Comparison of ENCODE assay signal across 24 cellular contexts in genomic region chr1:219778793-219779369, GRCh38.
DNase-seq lines count a peak whose midpoint lies in the region; ATAC-seq, FAIRE-seq and TF ChIP-seq lines count a peak whose summit lies in the region.
"Had no signal": no experiment of that assay in that cellular context is flagged by ENCODE, and none has a peak within 500 bp of the region (broad histone marks: within the 10 kb centered on the region; RNA-seq: fewer than 3 reads in every experiment).

No MANE protein-coding gene starts in this region.

- H3K9me3 Mint-ChIP-seq in astrocyte (ENCODE audit: unreplicated experiment) (no peaks in the 10 kb centered on the region), Calu3 (ENCODE audit: low read depth, unreplicated experiment) (no peaks in the 10 kb centered on the region), HFFc6 (peaks cover 30% of the 10 kb centered on the region)

- TF ChIP-seq CTCF in astrocyte (IDR thresholded peaks at IDR 0.05; ENCODE audit: insufficient read depth, low read depth, low read length) (no peak), choroid plexus epithelial cell (conservative IDR thresholded peaks at IDR 0.05; ENCODE audit: low read depth, low read length) (no peak), omental fat pad (IDR thresholded peaks at IDR 0.05) (no peak), Calu3 (IDR thresholded peaks at IDR 0.05; ENCODE audit: unreplicated experiment) (no peak), dorsolateral prefrontal cortex (IDR thresholded peaks at IDR 0.05 in 54 of 56, conservative IDR thresholded peaks at IDR 0.05 in 2 of 56; ENCODE audit: low read depth in 1 of 56, partially characterized antibody in 56 of 56) (no peak), HFFc6 (IDR thresholded peaks at IDR 0.05) (no peak)

- H2AFZ ChIP-seq in astrocyte (ENCODE audit: low read depth, low read length): no peak overlapping the region

- ATAC-seq in omental fat pad (ENCODE audit: low FRiP score): peak; percentile 67
- ATAC-seq in GM21367 (IDR thresholded peaks at IDR 0.05; ENCODE audit: unreplicated experiment): no peak

- H3K4me3 Mint-ChIP-seq in astrocyte (ENCODE audit: unreplicated experiment) (no peak overlapping the region), Calu3 (ENCODE audit: low read depth, unreplicated experiment) (no peak overlapping the region), HFFc6 (no peak overlapping the region)
- H3K4me3 Mint-ChIP-seq: CD14-positive monocyte; CD4-positive, alpha-beta memory T cell; CD4-positive, CD25-positive, alpha-beta regulatory T cell; CD8-positive, alpha-beta memory T cell had no signal

- FAIRE-seq in astrocyte (lab: Jason Lieb, UNC): no peak
- FAIRE-seq: A204.1, G401.6, GM12891, GM19239 had no signal

- BruUV-seq in Calu3 (replicated peaks; lab: Mats Ljungman, UMichigan): no TSS peak

- DNase-seq in astrocyte (ENCODE audit: low read depth) (peak; percentile 23), choroid plexus epithelial cell (ENCODE audit: low read depth) (peak; percentile 46), fibroblast of peridontal ligament (ENCODE audit: extremely low read depth) (peak; percentile 70), omental fat pad (ENCODE audit: low spot score) (no peak), Calu3 (no peak), dorsolateral prefrontal cortex (no peak), HFFc6 (no peak)
- DNase-seq: 8988T; ACHN; BE2C; C1 segment of cervical spinal cord; CD4-positive, alpha-beta memory T cell; CD4-positive, CD25-positive, alpha-beta regulatory T cell; CD8-positive, alpha-beta memory T cell; COR-L47; DMS79 treated with DMSO at 0.1 percent for 48 hours; GF-D8 had no signal

- no peak overlapping the region for H3K27ac Mint-ChIP-seq in astrocyte (ENCODE audit: unreplicated experiment)
- H3K27ac Mint-ChIP-seq in Calu3 (ENCODE audit: unreplicated experiment): no peak overlapping the region
- H3K27ac Mint-ChIP-seq in HFFc6: no peak overlapping the region
- H3K27ac Mint-ChIP-seq: CD14-positive monocyte; CD4-positive, alpha-beta memory T cell; CD4-positive, CD25-positive, alpha-beta regulatory T cell had no signal

- no peaks in the 10 kb centered on the region for H4K20me1 ChIP-seq in astrocyte (ENCODE audit: insufficient read depth, low read length)
- H4K20me1 ChIP-seq: BLaER1 had no signal

- no peaks in the 10 kb centered on the region for H3K4me1 ChIP-seq in astrocyte (ENCODE audit: insufficient read depth, low read length)

- no peak overlapping the region for H3K4me3 ChIP-seq in astrocyte (ENCODE audit: insufficient read depth, low read depth, low read length)
- no peak overlapping the region for H3K4me3 ChIP-seq in choroid plexus epithelial cell (ENCODE audit: low read depth, low read length)
- H3K4me3 ChIP-seq in dorsolateral prefrontal cortex: no peak overlapping the region
- H3K4me3 ChIP-seq: BLaER1 had no signal

- H3K79me2 ChIP-seq in astrocyte (ENCODE audit: insufficient read depth, low read length): no peaks in the 10 kb centered on the region

- CTCF ChIA-PET in Calu3 (lab: Charles Lee): no interaction called here

- peaks cover 2% of the 10 kb centered on the region for H3K36me3 Mint-ChIP-seq in astrocyte (ENCODE audit: low read depth, unreplicated experiment)
- H3K36me3 Mint-ChIP-seq in Calu3 (ENCODE audit: insufficient read depth, unreplicated experiment): no peaks in the 10 kb centered on the region
- peaks cover 4% of the 10 kb centered on the region; the same call in 1 of the 2 replicates for H3K36me3 Mint-ChIP-seq in HFFc6 (ENCODE audit: low read depth)
- H3K36me3 Mint-ChIP-seq: CD14-positive monocyte; CD4-positive, alpha-beta memory T cell; CD4-positive, CD25-positive, alpha-beta regulatory T cell; CD8-positive, alpha-beta memory T cell had no signal

- no peaks in the 10 kb centered on the region for H3K4me1 Mint-ChIP-seq in astrocyte (ENCODE audit: low read depth, unreplicated experiment)
- H3K4me1 Mint-ChIP-seq in Calu3 (ENCODE audit: low read depth, unreplicated experiment): peaks cover 2% of the 10 kb centered on the region
- H3K4me1 Mint-ChIP-seq in HFFc6 (ENCODE audit: low read depth): no peaks in the 10 kb centered on the region
- H3K4me1 Mint-ChIP-seq: CD14-positive monocyte; CD4-positive, alpha-beta memory T cell; CD4-positive, CD25-positive, alpha-beta regulatory T cell; CD8-positive, alpha-beta memory T cell had no signal

- H3K9ac ChIP-seq in astrocyte (ENCODE audit: low read length): no peak overlapping the region
- H3K9ac ChIP-seq: BLaER1 had no signal

- H3K27me3 Mint-ChIP-seq in astrocyte (ENCODE audit: low read depth, unreplicated experiment) (no peaks in the 10 kb centered on the region), Calu3 (ENCODE audit: unreplicated experiment) (peaks cover 30% of the 10 kb centered on the region), HFFc6 (ENCODE audit: insufficient read depth) (no peaks in the 10 kb centered on the region; the same call in 1 of the 2 replicates)
- H3K27me3 Mint-ChIP-seq: CD4-positive, alpha-beta memory T cell; CD4-positive, CD25-positive, alpha-beta regulatory T cell had no signal

- H3K27me3 ChIP-seq in astrocyte (ENCODE audit: insufficient read depth, low read length) (no peaks in the 10 kb centered on the region), dorsolateral prefrontal cortex (peaks cover 0 to 4% (median 0%) of the 10 kb centered on the region in 45 donors)
- H3K27me3 ChIP-seq: BE2C, BLaER1 had no signal

- no peaks in the 10 kb centered on the region for H3K36me3 ChIP-seq in astrocyte (ENCODE audit: insufficient read depth, low read length)
- H3K36me3 ChIP-seq: BE2C, BLaER1 had no signal

- H3K9me3 ChIP-seq in astrocyte (ENCODE audit: insufficient read depth, low read depth, low read length): no peaks in the 10 kb centered on the region
- H3K9me3 ChIP-seq: BE2C, BLaER1 had no signal

- no peak overlapping the region for H3K4me2 ChIP-seq in astrocyte (ENCODE audit: low read length)
- H3K4me2 ChIP-seq: BLaER1 had no signal

- no peak overlapping the region for H3K27ac ChIP-seq in astrocyte (ENCODE audit: low read depth, low read length)
- no peak overlapping the region for H3K27ac ChIP-seq in dorsolateral prefrontal cortex
- H3K27ac ChIP-seq: BLaER1 had no signal

- intact Hi-C loops in Calu3 (cut with micrococcal nuclease; ENCODE audit: unreplicated experiment): no loop called here
- intact Hi-C loops in dorsolateral prefrontal cortex (cut with DNase I): no loop called here

Comparison
In these comparisons a context has a peak if more than half of its experiments do, and no peak if none do; other contexts are left out.
1. DNase-seq: peak in astrocyte (single experiment), choroid plexus epithelial cell (single experiment) and fibroblast of peridontal ligament (single experiment); none in omental fat pad (single experiment), Calu3 (single experiment), dorsolateral prefrontal cortex (0 of 10) and HFFc6 (single experiment).